In genomic region chr12:98478606-98479005, GRCh38 we compare ENCODE assay signal across 16 cellular contexts. TPM values are rescaled to one million over a fixed set of nuclear protein-coding genes. Genes with fewer than 3 reads are reported as not detected.
DNase-seq lines count a peak whose midpoint lies in the region; ATAC-seq, FAIRE-seq and TF ChIP-seq lines count a peak whose summit lies in the region.
"Had no signal": no experiment of that assay in that cellular context is flagged by ENCODE, and none has a peak within 500 bp of the region (broad histone marks: within the 10 kb centered on the region; RNA-seq: fewer than 3 reads in every experiment).

No MANE protein-coding gene starts in this region.

- H3K27me3 ChIP-seq in RWPE2 (ENCODE audit: insufficient read depth, poor library complexity, severe bottlenecking) (no peaks in the 10 kb centered on the region), H1 (replicated peaks in 1 of 4; ENCODE audit: control insufficient read depth in 3 of 4, extremely low read depth in 1 of 4, insufficient read depth in 3 of 4, low read length in 3 of 4) (no peaks in the 10 kb centered on the region)

- H3K4me2 ChIP-seq in H1 (ENCODE audit: insufficient read depth in 1 of 2, low read depth in 2 of 2, low read length in 2 of 2) = no peak overlapping the region

- H3K27ac ChIP-seq in RWPE2 (ENCODE audit: poor library complexity, severe bottlenecking) (no peak overlapping the region), H1 (ENCODE audit: low read depth, low read length) (no peak overlapping the region), epithelial cell of prostate (peak overlapping the region; percentile 14)

- H3K36me3 ChIP-seq in RWPE2 (ENCODE audit: low read depth) (no peaks in the 10 kb centered on the region), H1 (ENCODE audit: control insufficient read depth in 2 of 4, insufficient read depth in 4 of 4, low read length in 3 of 4) (no peaks in the 10 kb centered on the region)

- no peaks in the 10 kb centered on the region for H3K79me1 ChIP-seq in H1 (ENCODE audit: low read depth, low read length)

- H2BK120ac ChIP-seq in H1 (replicated peaks; ENCODE audit: low read depth, low read length) = no peak overlapping the region

- H3K4me3 ChIP-seq in RWPE2 (ENCODE audit: severe bottlenecking) = no peak overlapping the region
- no peak overlapping the region for H3K4me3 ChIP-seq in H1 (ENCODE audit: extremely low read depth in 1 of 4, insufficient read depth in 2 of 4, low read depth in 3 of 4, low read length in 4 of 4)

- H4K20me1 ChIP-seq in H1 (replicated peaks in 1 of 2; ENCODE audit: control insufficient read depth in 1 of 2, insufficient read depth in 2 of 2, low read length in 2 of 2) = no peaks in the 10 kb centered on the region

- 0 out of 3 replicates have a peak, but pooled peaks have one; percentile 5 for ATAC-seq in RWPE2 (ENCODE audit: low read depth)
- no peak for ATAC-seq in HG02571 (IDR thresholded peaks at IDR 0.05; ENCODE audit: unreplicated experiment)
- ATAC-seq: HCT116 had no signal

- H2AK5ac ChIP-seq in H1 (ENCODE audit: low read depth, low read length) = no peak overlapping the region

- no peak for TF ChIP-seq RAD21 in H1 (IDR thresholded peaks at IDR 0.05 in 1 of 2, conservative IDR thresholded peaks at IDR 0.05 in 1 of 2; ENCODE audit: low read depth in 2 of 2, low read length in 2 of 2)

- no peak for FAIRE-seq in H1 (lab: Jason Lieb, UNC)
- FAIRE-seq: G401.6, GM12892 had no signal

- H3K4me1 ChIP-seq in RWPE2 (ENCODE audit: insufficient read depth, poor library complexity, severe bottlenecking) = peaks cover 17% of the 10 kb centered on the region
- no peaks in the 10 kb centered on the region for H3K4me1 ChIP-seq in H1 (replicated peaks in 1 of 4; ENCODE audit: control insufficient read depth in 3 of 4, insufficient read depth in 4 of 4, low read length in 3 of 4)

- H3K14ac ChIP-seq in H1 (ENCODE audit: insufficient read length) = no peak overlapping the region

- DNase-seq in RWPE2 (ENCODE audit: low spot score) (no peak), H1 (ENCODE audit: low read depth in 1 of 2, low spot score in 2 of 2) (no peak), epithelial cell of prostate (ENCODE audit: low read depth, low spot score) (no peak), iPS-NIHi11 (ENCODE audit: low spot score) (no peak), OCI-M2 (lab: John Stamatoyannopoulos, UW; ENCODE audit: unreplicated experiment) (no peak)
- DNase-seq: C1 segment of cervical spinal cord; Calu3; CD4-positive, alpha-beta memory T cell; COR-L47; DMS153; DND-41; H9 had no signal

- no peak overlapping the region for H3K4ac ChIP-seq in H1 (replicated peaks; ENCODE audit: insufficient read length, low read depth, low read length)

- H2BK12ac ChIP-seq in H1 (ENCODE audit: low read depth, low read length) = no peak overlapping the region

- TF ChIP-seq CTCF in RWPE2 (IDR thresholded peaks at IDR 0.05; ENCODE audit: poor library complexity, severe bottlenecking) = no peak
- TF ChIP-seq CTCF in H1 (IDR thresholded peaks at IDR 0.05; ENCODE audit: control extremely low read depth in 1 of 3, insufficient read depth in 1 of 3, low read depth in 1 of 3, low read length in 3 of 3) = no peak

- no peaks in the 10 kb centered on the region for H3K79me2 ChIP-seq in H1 (ENCODE audit: control insufficient read depth in 1 of 2, insufficient read depth in 2 of 2, low read length in 2 of 2)

- WGBS in H1 (ENCODE audit: extremely low coverage in 1 of 2, insufficient coverage in 1 of 2, insufficient read length in 1 of 2, insufficient replicate concordance in 2 of 2, low coverage in 1 of 2, low lambda C conversion rate in 2 of 2, missing lambda C conversion rate in 1 of 2), 2 experiments = 88% methylated on average over 5 of the region's 5 CpGs; no CpG with 5 or more reads in 1 of the 2 experiments

- H3K18ac ChIP-seq in H1 (ENCODE audit: extremely low read depth, low read length) = no peak overlapping the region

- H2AFZ ChIP-seq in H1 (ENCODE audit: low read length) = no peak overlapping the region

- no peaks in the 10 kb centered on the region for H3K23me2 ChIP-seq in H1 (ENCODE audit: low read depth, low read length)

- H3K56ac ChIP-seq in H1 (replicated peaks; ENCODE audit: insufficient read length, low read depth, low read length) = no peak overlapping the region

- no peak overlapping the region for H2BK15ac ChIP-seq in H1 (ENCODE audit: low read length)

- H3K23ac ChIP-seq in H1 (ENCODE audit: insufficient read length) = peak overlapping the region; percentile 32

- no peak overlapping the region for H4K91ac ChIP-seq in H1 (replicated peaks; ENCODE audit: insufficient read length, low read length)

- no peak overlapping the region for H2BK5ac ChIP-seq in H1 (ENCODE audit: low read depth, low read length)

- no peak for TF ChIP-seq EP300 in H1 (IDR thresholded peaks at IDR 0.05; ENCODE audit: borderline replicate concordance in 1 of 2, low read depth in 2 of 2, low read length in 2 of 2)

- POLR2A ChIA-PET in H1 (lab: Charles Lee; ENCODE audit: partially characterized antibody) = interaction anchor here (1.0 kb wide), 1 partner anchor 8 kb away, joined by 3 read pairs; no protein-coding TSS in a partner anchor

- no peaks in the 10 kb centered on the region for H3K9me3 ChIP-seq in RWPE2 (ENCODE audit: severe bottlenecking)
- H3K9me3 ChIP-seq in H1 (ENCODE audit: insufficient read depth in 2 of 2, low read depth in 1 of 2, low read length in 1 of 2) = no peaks in the 10 kb centered on the region

- no peak overlapping the region for H3K9ac ChIP-seq in H1 (replicated peaks in 1 of 4; ENCODE audit: extremely low read depth in 1 of 4, low read depth in 3 of 4, low read length in 3 of 4)

- H4K5ac ChIP-seq in H1 (ENCODE audit: insufficient read length, low read depth, low read length) = no peak overlapping the region

- no peak overlapping the region for H4K8ac ChIP-seq in H1 (ENCODE audit: extremely low read depth, insufficient read depth, low read length)

- CTCF ChIA-PET in H1 (lab: Charles Lee; ENCODE audit: partially characterized antibody) = interaction anchor here (0.7 to 1.5 kb wide), 2 partner anchors 11 to 13 kb away, joined by 3 to 4 read pairs; no protein-coding TSS in a partner anchor

- no peak for TF ChIP-seq POLR2A in H1 (IDR thresholded peaks at IDR 0.05; ENCODE audit: control extremely low read depth in 1 of 2, low read depth in 2 of 2, low read length in 2 of 2)

- H2BK20ac ChIP-seq in H1 (ENCODE audit: low read length) = no peak overlapping the region

TF ChIP-seq in H1, 55 proteins besides CTCF, POLR2A, EP300 and RAD21:
- TF ChIP-seq FOSL1 (IDR thresholded peaks at IDR 0.05; ENCODE audit: insufficient read depth, low read depth, low read length) (no peak), BRCA1 (IDR thresholded peaks at IDR 0.05; ENCODE audit: low read depth, low read length) (no peak), CTBP2 (IDR thresholded peaks at IDR 0.05; ENCODE audit: borderline replicate concordance, insufficient read depth, insufficient read length, low read length) (no peak), KDM5A (IDR thresholded peaks at IDR 0.05; ENCODE audit: low read length) (no peak), SAP30 (IDR thresholded peaks at IDR 0.05; ENCODE audit: insufficient read depth, insufficient replicate concordance, low read length) (no peak), KDM1A (IDR thresholded peaks at IDR 0.05; ENCODE audit: borderline replicate concordance, low read length) (no peak), HDAC6 (IDR thresholded peaks at IDR 0.05; ENCODE audit: low read depth, low read length) (no peak), TCF12 (IDR thresholded peaks at IDR 0.05; ENCODE audit: low read depth, low read length) (no peak), EZH2 (IDR thresholded peaks at IDR 0.05; ENCODE audit: low read depth, low read length, severe bottlenecking) (no peak), HDAC2 (IDR thresholded peaks at IDR 0.05; ENCODE audit: borderline replicate concordance in 1 of 2, low read depth in 2 of 2, low read length in 2 of 2) (no peak), RFX5 (IDR thresholded peaks at IDR 0.05; ENCODE audit: borderline replicate concordance, low read depth, low read length) (no peak), JUN (IDR thresholded peaks at IDR 0.05; ENCODE audit: low read depth, low read length) (no peak), EGR1 (IDR thresholded peaks at IDR 0.05; ENCODE audit: borderline replicate concordance, low read depth, low read length) (no peak), TBP (IDR thresholded peaks at IDR 0.05; ENCODE audit: low read depth, low read length) (no peak), SP2 (IDR thresholded peaks at IDR 0.05; ENCODE audit: low read length) (no peak), RBBP5 (IDR thresholded peaks at IDR 0.05; ENCODE audit: borderline replicate concordance, low read depth, low read length) (no peak), CHD1 (IDR thresholded peaks at IDR 0.05; ENCODE audit: low read depth, low read length) (no peak)
- TF ChIP-seq, protein P1, sequence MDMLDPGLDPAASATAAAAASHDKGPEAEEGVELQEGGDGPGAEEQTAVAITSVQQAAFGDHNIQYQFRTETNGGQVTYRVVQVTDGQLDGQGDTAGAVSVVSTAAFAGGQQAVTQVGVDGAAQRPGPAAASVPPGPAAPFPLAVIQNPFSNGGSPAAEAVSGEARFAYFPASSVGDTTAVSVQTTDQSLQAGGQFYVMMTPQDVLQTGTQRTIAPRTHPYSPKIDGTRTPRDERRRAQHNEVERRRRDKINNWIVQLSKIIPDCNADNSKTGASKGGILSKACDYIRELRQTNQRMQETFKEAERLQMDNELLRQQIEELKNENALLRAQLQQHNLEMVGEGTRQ (IDR thresholded peaks at IDR 0.05; ENCODE audit: low read length) = no peak
- TF ChIP-seq, protein P2, sequence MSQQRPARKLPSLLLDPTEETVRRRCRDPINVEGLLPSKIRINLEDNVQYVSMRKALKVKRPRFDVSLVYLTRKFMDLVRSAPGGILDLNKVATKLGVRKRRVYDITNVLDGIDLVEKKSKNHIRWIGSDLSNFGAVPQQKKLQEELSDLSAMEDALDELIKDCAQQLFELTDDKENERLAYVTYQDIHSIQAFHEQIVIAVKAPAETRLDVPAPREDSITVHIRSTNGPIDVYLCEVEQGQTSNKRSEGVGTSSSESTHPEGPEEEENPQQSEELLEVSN (IDR thresholded peaks at IDR 0.05) = no peak
TF ChIP-seq in H1: peak in this region for 0.

RNA-seq across cellular contexts. Expression of gene TMPO, which starts 36.8 kb away (rescaled TPM):
- total RNA-seq in H1 (2021; fragmentation: NEBNext Ultra II Directional; extraction: Animal tissue kit (Norgen Biotek cat#: 25700)) = 189 and 195 TPM in 2 replicates
- polyA plus RNA-seq in H1 (2011; rRNA removed) = 30.9 and 43.9 TPM in 2 replicates
- polyA plus RNA-seq in H1 (2011; cell fraction: cytosol; rRNA removed) = 58.1 TPM
- polyA plus RNA-seq in H1 (2011; cell fraction: nucleus; rRNA removed) = 26.2 TPM
- polyA plus RNA-seq in H1 (2012, experiment 1 of 2) = 63.8 to 119 TPM (median 82.0 TPM) in 4 replicates
- 20.6 TPM for polyA plus RNA-seq in H1 (2012, experiment 2 of 2)
- 98.7 TPM for polyA plus RNA-seq in H1 (2013, experiment 1 of 2)
- 96.6 TPM for polyA plus RNA-seq in H1 (2013, experiment 2 of 2)
- 59.4 and 91.7 TPM in 2 replicates for polyA minus RNA-seq in H1 (2011; rRNA and poly(A)+ RNA removed)
- polyA minus RNA-seq in H1 (2011; cell fraction: cytosol; rRNA and poly(A)+ RNA removed) = 136 TPM
- polyA minus RNA-seq in H1 (2011; cell fraction: nucleus; rRNA and poly(A)+ RNA removed) = 123 TPM
